8 cellular contexts compared by ENCODE assay signal in genomic region chr19:41263042-41263849, GRCh38. TPM values are rescaled to one million over a fixed set of nuclear protein-coding genes. Genes with fewer than 3 reads are reported as not detected.
DNase-seq lines count a peak whose midpoint lies in the region; ATAC-seq and TF ChIP-seq lines count a peak whose summit lies in the region.

No MANE protein-coding gene starts in this region.

- peak overlapping the region; percentile 100 for H3K27ac ChIP-seq in CD4-positive, CD25-positive, alpha-beta regulatory T cell (ENCODE audit: insufficient read depth, low read length, poor library complexity, severe bottlenecking)
- peak overlapping the region; percentile 97 to 100 (median 99) for H3K27ac ChIP-seq in gastrocnemius medialis

- peaks cover 6 to 43% (median 32%) of the 10 kb centered on the region in 4 donors for H3K4me1 Mint-ChIP-seq in CD4-positive, CD25-positive, alpha-beta regulatory T cell
- H3K4me1 Mint-ChIP-seq in IgD-negative memory B cell: peaks cover 15 to 33% (median 30%) of the 10 kb centered on the region in 3 donors
- peaks cover 44% of the 10 kb centered on the region for H3K4me1 Mint-ChIP-seq in T-helper 1 cell treated with Interleukin-12 subunit alpha and Interleukin-12 subunit beta and Interleukin-4 antibody, amounts not matched to agents 30 μg/mL and 1 μg/mL, for 36 hours (ENCODE audit: low read depth)

- peak overlapping the region; percentile 77 for H3K4me3 ChIP-seq in CD4-positive, CD25-positive, alpha-beta regulatory T cell (ENCODE audit: low read depth, low read length)
- peak overlapping the region; percentile 64 to 91 (median 76) for H3K4me3 ChIP-seq in gastrocnemius medialis

- H3K36me3 ChIP-seq in CD4-positive, CD25-positive, alpha-beta regulatory T cell (ENCODE audit: control insufficient read depth, insufficient read depth, low read length): peaks cover 11% of the 10 kb centered on the region
- peaks cover 0 to 3% of the 10 kb centered on the region in 2 donors for H3K36me3 ChIP-seq in gastrocnemius medialis

- peaks cover 12% of the 10 kb centered on the region for H3K36me3 Mint-ChIP-seq in CD4-positive, CD25-positive, alpha-beta regulatory T cell
- no peaks in the 10 kb centered on the region for H3K36me3 Mint-ChIP-seq in IgD-negative memory B cell
- peaks cover 28% of the 10 kb centered on the region for H3K36me3 Mint-ChIP-seq in T-helper 1 cell treated with Interleukin-12 subunit alpha and Interleukin-12 subunit beta and Interleukin-4 antibody, amounts not matched to agents 30 μg/mL and 1 μg/mL, for 36 hours (ENCODE audit: low read depth)

- no peaks in the 10 kb centered on the region for H3K27me3 ChIP-seq in CD4-positive, CD25-positive, alpha-beta regulatory T cell (ENCODE audit: control insufficient read depth, insufficient read depth, low read length)
- H3K27me3 ChIP-seq in gastrocnemius medialis: no peaks in the 10 kb centered on the region

- no peak for TF ChIP-seq CTCF in gastrocnemius medialis (IDR thresholded peaks at IDR 0.05 in 4 of 5, conservative IDR thresholded peaks at IDR 0.05 in 1 of 5)

- H3K27me3 Mint-ChIP-seq in CD4-positive, CD25-positive, alpha-beta regulatory T cell: peaks cover 17% of the 10 kb centered on the region
- H3K27me3 Mint-ChIP-seq in IgD-negative memory B cell: no peaks in the 10 kb centered on the region
- no peaks in the 10 kb centered on the region for H3K27me3 Mint-ChIP-seq in T-helper 1 cell treated with Interleukin-12 subunit alpha and Interleukin-12 subunit beta and Interleukin-4 antibody, amounts not matched to agents 30 μg/mL and 1 μg/mL, for 36 hours (ENCODE audit: low read depth)

- DNase-seq in CD4-positive, CD25-positive, alpha-beta regulatory T cell: peak; percentile 71 to 93 (median 89)
- DNase-seq in amniotic epithelial cell (ENCODE audit: low read depth) (peak; percentile 93), hepatic stellate cell (ENCODE audit: low spot score) (peak; percentile 54), gastrocnemius medialis (peak; percentile 44 to 67)

- peaks cover 0 to 4% (median 0%) of the 10 kb centered on the region in 7 donors for H3K9me3 Mint-ChIP-seq in CD4-positive, CD25-positive, alpha-beta regulatory T cell
- H3K9me3 Mint-ChIP-seq in IgD-negative memory B cell: no peaks in the 10 kb centered on the region
- no peaks in the 10 kb centered on the region for H3K9me3 Mint-ChIP-seq in T-helper 1 cell treated with Interleukin-12 subunit alpha and Interleukin-12 subunit beta and Interleukin-4 antibody, amounts not matched to agents 30 μg/mL and 1 μg/mL, for 36 hours

- in situ Hi-C loops in gastrocnemius medialis (cut with MboI; ENCODE audit: low sequenced_read_pairs in 4 of 4): loop anchor here in 3 of 4 donors (5.0 to 25.0 kb wide), 2 partner anchors 61 to 601 kb away; no protein-coding TSS in a partner anchor

- peaks cover 42% of the 10 kb centered on the region for H3K4me1 ChIP-seq in CD4-positive, CD25-positive, alpha-beta regulatory T cell (ENCODE audit: control insufficient read depth, insufficient read depth, low read length, poor library complexity, severe bottlenecking)
- H3K4me1 ChIP-seq in gastrocnemius medialis: peaks cover 26 to 32% of the 10 kb centered on the region in 2 donors

- H3K27ac Mint-ChIP-seq in CD4-positive, CD25-positive, alpha-beta regulatory T cell: peak overlapping the region; percentile 99 to 100 (median 100)
- H3K27ac Mint-ChIP-seq in IgD-negative memory B cell: peak overlapping the region; percentile 99 to 100 (median 99)
- H3K27ac Mint-ChIP-seq in T-helper 1 cell treated with Interleukin-12 subunit alpha and Interleukin-12 subunit beta and Interleukin-4 antibody, amounts not matched to agents 30 μg/mL and 1 μg/mL, for 36 hours: peak overlapping the region; percentile 99

- intact Hi-C loops in gastrocnemius medialis (cut with DNase I; ENCODE audit: low total_unique reads): loop anchor here (1.0 to 10.0 kb wide), 6 partner anchors 45 to 598 kb away; partner anchors contain the start of genes B9D2, BCKDHA, DMAC2 and EXOSC5

- peak; percentile 11 to 14 for ATAC-seq in CD4-positive, CD25-positive, alpha-beta regulatory T cell (ENCODE audit: low read depth in 2 of 2)
- ATAC-seq in GM19438 (IDR thresholded peaks at IDR 0.05; ENCODE audit: low read depth, unreplicated experiment) (peak; percentile 6), gastrocnemius medialis (peak; percentile 27 to 85), HG02623 (IDR thresholded peaks at IDR 0.05; ENCODE audit: unreplicated experiment) (no peak)

- TF ChIP-seq POLR2A in gastrocnemius medialis (IDR thresholded peaks at IDR 0.05): peak; percentile 88 to 98

- H3K4me3 Mint-ChIP-seq in CD4-positive, CD25-positive, alpha-beta regulatory T cell: peak overlapping the region; percentile 86 to 98 (median 98)
- H3K4me3 Mint-ChIP-seq in IgD-negative memory B cell: peak overlapping the region; percentile 90 to 98 (median 94)
- peak overlapping the region; percentile 96 for H3K4me3 Mint-ChIP-seq in T-helper 1 cell treated with Interleukin-12 subunit alpha and Interleukin-12 subunit beta and Interleukin-4 antibody, amounts not matched to agents 30 μg/mL and 1 μg/mL, for 36 hours

- no peaks in the 10 kb centered on the region for H3K9me3 ChIP-seq in CD4-positive, CD25-positive, alpha-beta regulatory T cell (ENCODE audit: control insufficient read depth in 2 of 2, low read length in 2 of 2)
- no peaks in the 10 kb centered on the region for H3K9me3 ChIP-seq in gastrocnemius medialis

RNA-seq across cellular contexts. Expression of gene HNRNPUL1, which starts 0.9 kb away (rescaled TPM):
- 354 TPM for total RNA-seq in CD4-positive, CD25-positive, alpha-beta regulatory T cell
- polyA plus RNA-seq in CD4-positive, CD25-positive, alpha-beta regulatory T cell: 10 to 100 TPM; 39.3 to 56.8 (median 45.4) TPM
- polyA plus RNA-seq in IgD-negative memory B cell: 80.9 TPM
- total RNA-seq in gastrocnemius medialis: 100 to 1,000 TPM in 1 of 4 donors, 10 to 100 TPM in 3; 49.5 to 101 (median 92.4) TPM

RNA-seq across cellular contexts. Expression of gene AXL, which starts 44.2 kb away (rescaled TPM):
- total RNA-seq in CD4-positive, CD25-positive, alpha-beta regulatory T cell: not detected
- under 1 TPM; 0.08 to 0.47 (median 0.41) TPM for polyA plus RNA-seq in CD4-positive, CD25-positive, alpha-beta regulatory T cell
- polyA plus RNA-seq in IgD-negative memory B cell: 0.06 TPM
- total RNA-seq in gastrocnemius medialis: 10 to 100 TPM; 17.4 to 49.2 (median 37.4) TPM

RNA-seq across cellular contexts. Expression of gene CCDC97, which starts 46.7 kb away (rescaled TPM):
- total RNA-seq in CD4-positive, CD25-positive, alpha-beta regulatory T cell: 43.7 TPM
- 10 to 100 TPM; 17.7 to 21.8 (median 19.6) TPM for polyA plus RNA-seq in CD4-positive, CD25-positive, alpha-beta regulatory T cell
- polyA plus RNA-seq in IgD-negative memory B cell: 34.5 TPM
- 10 to 100 TPM in 3 of 4 donors, 1 to 10 TPM in 1; 8.6 to 15.3 (median 15.1) TPM for total RNA-seq in gastrocnemius medialis

Comparison
In these comparisons a context has a peak if more than half of its experiments do, and no peak if none do; other contexts are left out.
1. RNA of gene AXL, which starts 44.2 kb away (total RNA-seq): 17.4 to 49.2 TPM in gastrocnemius medialis; not detected in CD4-positive, CD25-positive, alpha-beta regulatory T cell (single experiment); every median in the first group is over 10 times any median in the second.
2. Peak in every context shown above with its lines, with median percentiles within 50 percentile points of each other: DNase-seq, H3K27ac Mint-ChIP-seq and H3K4me3 Mint-ChIP-seq.